ENCODE assay signal across 18 cellular contexts in the genomic region with DNA sequence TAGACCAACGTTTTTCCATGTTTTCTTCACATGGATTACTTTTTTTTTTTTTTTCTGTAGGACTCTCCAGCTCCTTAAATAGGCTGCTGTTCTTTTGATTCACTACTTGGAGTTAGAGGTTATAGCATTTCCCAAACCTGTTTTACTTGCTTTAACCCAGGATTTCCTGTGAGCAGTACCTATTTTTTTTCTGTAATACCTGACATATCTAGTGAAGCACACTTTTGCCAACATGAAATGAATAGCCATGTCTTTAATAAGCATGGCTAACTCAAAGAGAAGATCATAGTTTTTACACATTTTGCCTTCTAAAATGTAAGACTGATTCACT.
A peak's percentile ranks its signal among the peaks of the same experiment; 100 is the strongest.
DNase-seq lines count a peak whose midpoint lies in the region; ATAC-seq and TF ChIP-seq lines count a peak whose summit lies in the region.
"Had no signal": no experiment of that assay in that cellular context is flagged by ENCODE, and none has a peak within 500 bp of the region (broad histone marks: within the 10 kb centered on the region; RNA-seq: fewer than 3 reads in every experiment).

No MANE protein-coding gene starts in this region.

- no peak for TF ChIP-seq POLR2A in breast epithelium (IDR thresholded peaks at IDR 0.05)

- H4K20me1 ChIP-seq in mammary epithelial cell (ENCODE audit: insufficient read depth, low read length): no peaks in the 10 kb centered on the region

- intact Hi-C loops in mammary epithelial cell (cut with micrococcal nuclease): no loop called here
- intact Hi-C loops in breast epithelium (cut with DNase I; ENCODE audit: low total_unique reads): no loop called here

- H3K36me3 ChIP-seq in mammary epithelial cell (ENCODE audit: insufficient read depth, low read length) (no peaks in the 10 kb centered on the region), breast epithelium (no peaks in the 10 kb centered on the region)
- H3K36me3 ChIP-seq: BE2C had no signal

- DNase-seq in mammary epithelial cell (peak; percentile 32), breast epithelium (ENCODE audit: low spot score in 2 of 2) (no peak), foreskin keratinocyte (peak in 1 of 2 donors; percentile 45), mesothelial cell of epicardium (ENCODE audit: low spot score in 2 of 2, unreplicated experiment in 2 of 2) (no peak), SIG-M5 treated with dmso at 0.1 percent for 504 hours (lab: John Stamatoyannopoulos, UW; ENCODE audit: unreplicated experiment) (no peak), LoVo (ENCODE audit: low spot score) (no peak), NCI-H1694 (lab: John Stamatoyannopoulos, UW) (no peak)
- DNase-seq: 8988T; ACHN; BE2C; CD8-positive, alpha-beta memory T cell; KG1; MM.1S; NCI-H2029 treated with DMSO at 0.1 percent for 48 hours; NCI-H526 treated with DMSO at 0.1 percent for 48 hours; SIG-M5; SK-N-SH had no signal

- H3K4me3 Mint-ChIP-seq in mesothelial cell of epicardium: no peak overlapping the region
- H3K4me3 Mint-ChIP-seq: CD14-positive monocyte; CD8-positive, alpha-beta memory T cell had no signal

- H3K27ac ChIP-seq in mammary epithelial cell (ENCODE audit: insufficient read depth, low read depth, low read length) (no peak overlapping the region), breast epithelium (no peak overlapping the region), foreskin keratinocyte (no peak overlapping the region)

- in situ Hi-C loops in mammary epithelial cell (cut with MboI; ENCODE audit: low sequenced_read_pairs in 2 of 2): no loop called here

- peak overlapping the region; percentile 63 for H3K4me2 ChIP-seq in mammary epithelial cell (ENCODE audit: insufficient read depth, low read depth, low read length)
- H3K4me2 ChIP-seq: SK-N-SH had no signal

- H2AFZ ChIP-seq in mammary epithelial cell (ENCODE audit: low read depth, low read length): peak overlapping the region; percentile 57

- no peaks in the 10 kb centered on the region for H3K9me3 Mint-ChIP-seq in mesothelial cell of epicardium
- H3K9me3 Mint-ChIP-seq: CD14-positive monocyte had no signal

- peaks cover 15% of the 10 kb centered on the region for H3K4me1 ChIP-seq in mammary epithelial cell (ENCODE audit: insufficient read depth, low read length)
- no peaks in the 10 kb centered on the region for H3K4me1 ChIP-seq in breast epithelium
- peaks cover 8% of the 10 kb centered on the region for H3K4me1 ChIP-seq in foreskin keratinocyte
- H3K4me1 ChIP-seq: BE2C had no signal

- dilution Hi-C loops in mammary epithelial cell (cut with HindIII; ENCODE audit: low sequenced_read_pairs): loop anchor here (5.0 kb wide), 1 partner anchor 35 kb away; no protein-coding TSS in a partner anchor

- peak overlapping the region; percentile 70 for H3K27ac Mint-ChIP-seq in mesothelial cell of epicardium
- H3K27ac Mint-ChIP-seq: CD14-positive monocyte; CD8-positive, alpha-beta memory T cell had no signal

- 6% methylated on average over 1 of the region's 1 CpG for WGBS in mammary epithelial cell (ENCODE audit: low coverage, missing lambda C conversion rate)

- TF ChIP-seq CTCF in mammary epithelial cell (conservative IDR thresholded peaks at IDR 0.05 in 1 of 2, IDR thresholded peaks at IDR 0.05 in 1 of 2; ENCODE audit: extremely low read depth in 1 of 2, insufficient read depth in 1 of 2, low read depth in 1 of 2, low read length in 2 of 2) (no peak), breast epithelium (IDR thresholded peaks at IDR 0.05) (no peak), foreskin keratinocyte (conservative IDR thresholded peaks at IDR 0.05) (no peak), mesothelial cell of epicardium (IDR thresholded peaks at IDR 0.05; ENCODE audit: unreplicated experiment) (no peak)

- H3K27me3 ChIP-seq in mammary epithelial cell (ENCODE audit: insufficient read depth, low read length): no peaks in the 10 kb centered on the region
- no peaks in the 10 kb centered on the region for H3K27me3 ChIP-seq in breast epithelium
- peaks cover 7% of the 10 kb centered on the region for H3K27me3 ChIP-seq in foreskin keratinocyte
- H3K27me3 ChIP-seq: BE2C had no signal

- H3K79me2 ChIP-seq in mammary epithelial cell (ENCODE audit: insufficient read depth, low read length): no peaks in the 10 kb centered on the region

- H3K4me3 ChIP-seq in mammary epithelial cell (replicated peaks in 1 of 3; ENCODE audit: insufficient read depth in 1 of 3, low read depth in 2 of 3, low read length in 3 of 3) (no peak overlapping the region), breast epithelium (peak overlapping the region in 1 of 3 donors; percentile 12)

- peaks cover 12% of the 10 kb centered on the region for H3K4me1 Mint-ChIP-seq in mesothelial cell of epicardium
- H3K4me1 Mint-ChIP-seq: CD8-positive, alpha-beta memory T cell had no signal

- no TSS peak for BruUV-seq in mammary epithelial cell (replicated peaks; lab: Mats Ljungman, UMichigan)

- CTCF ChIA-PET in mammary epithelial cell (lab: Charles Lee; ENCODE audit: low non-redundant PET): no interaction called here

- ATAC-seq in foreskin keratinocyte: peak; percentile 11

- H3K36me3 Mint-ChIP-seq in mesothelial cell of epicardium: no peaks in the 10 kb centered on the region
- H3K36me3 Mint-ChIP-seq: CD14-positive monocyte; CD8-positive, alpha-beta memory T cell had no signal

- H3K27me3 Mint-ChIP-seq in mesothelial cell of epicardium (ENCODE audit: low read depth): peaks cover 52% of the 10 kb centered on the region
- H3K27me3 Mint-ChIP-seq: CD8-positive, alpha-beta memory T cell had no signal

- H3K9me3 ChIP-seq in mammary epithelial cell (replicated peaks; ENCODE audit: insufficient read depth, low read length) (no peaks in the 10 kb centered on the region), breast epithelium (no peaks in the 10 kb centered on the region)
- H3K9me3 ChIP-seq: BE2C, SK-N-SH had no signal

- H3K9ac ChIP-seq in mammary epithelial cell (ENCODE audit: insufficient read depth, low read length): no peak overlapping the region
- H3K9ac ChIP-seq: SK-N-SH had no signal
